In genomic region chr17:79833110-79833450, GRCh38 we compare ENCODE assay signal across 12 cellular contexts. TPM values are rescaled to one million over a fixed set of nuclear protein-coding genes. Genes with fewer than 3 reads are reported as not detected.
DNase-seq lines count a peak whose midpoint lies in the region; ATAC-seq and TF ChIP-seq lines count a peak whose summit lies in the region.
"Had no signal": no experiment of that assay in that cellular context is flagged by ENCODE, and none has a peak within 500 bp of the region (broad histone marks: within the 10 kb centered on the region; RNA-seq: fewer than 3 reads in every experiment).

No MANE protein-coding gene starts in this region.

- no peak overlapping the region for H3K4ac ChIP-seq in mesenchymal stem cell (ENCODE audit: low read depth in 1 of 2, low read length in 2 of 2)

- WGBS in mesenchymal stem cell, result no CpG with 5 or more reads among the region's 7 CpGs

- H3K79me1 ChIP-seq in mesenchymal stem cell (replicated peaks; ENCODE audit: low read length, poor library complexity, severe bottlenecking), result peaks cover 40% of the 10 kb centered on the region

- H3K27ac Mint-ChIP-seq in activated T-helper 17 cell treated with anti-CD3 and anti-CD28 coated beads, Interleukin-2, amount 50 U/mL, for 72 hours, result peak overlapping the region; percentile 37
- H3K27ac Mint-ChIP-seq: activated CD8-positive, alpha-beta memory T cell treated with anti-CD3 and anti-CD28 coated beads, Interleukin-2, amount 10 ng/mL, durations not matched to agents 7 days and 5 days had no signal

- no peaks in the 10 kb centered on the region for H3K9me3 Mint-ChIP-seq in activated T-helper 17 cell treated with anti-CD3 and anti-CD28 coated beads, Interleukin-2, amount 50 U/mL, for 72 hours

- no peak for DNase-seq in right atrium auricular region (ENCODE audit: low spot score)
- no peak for DNase-seq in left ventricle myocardium superior
- DNase-seq in mesenchymal stem cell, result no peak
- DNase-seq in upper lobe of right lung, result no peak
- no peak for DNase-seq in HEK293T (ENCODE audit: extremely low spot score)
- DNase-seq: activated CD8-positive, alpha-beta memory T cell treated with anti-CD3 and anti-CD28 coated beads, Interleukin-2, amount 10 ng/mL, durations not matched to agents 7 days and 5 days; amygdala; effector CD4-positive, alpha-beta T cell had no signal

- intact Hi-C loops in left ventricle myocardium superior (cut with micrococcal nuclease), result no loop called here
- intact Hi-C loops in upper lobe of right lung (cut with DNase I), result no loop called here

- no peak overlapping the region for H3K9ac ChIP-seq in mesenchymal stem cell (ENCODE audit: low read length)

- H3K27ac ChIP-seq in right atrium auricular region, result peak overlapping the region in 1 of 2 donors; percentile 90
- no peak overlapping the region for H3K27ac ChIP-seq in mesenchymal stem cell (ENCODE audit: low read length, poor library complexity, severe bottlenecking)
- H3K27ac ChIP-seq in upper lobe of right lung, result no peak overlapping the region
- H3K27ac ChIP-seq: ovary had no signal

- POLR2A ChIA-PET in HEK293T (lab: Yijun Ruan, JAX), result interaction anchor here (1.1 to 2.1 kb wide), 3 partner anchors 12 to 161 kb away, joined by 4 to 6 read pairs (median 5); no protein-coding TSS in a partner anchor

- H3K4me3 Mint-ChIP-seq in activated T-helper 17 cell treated with anti-CD3 and anti-CD28 coated beads, Interleukin-2, amount 50 U/mL, for 72 hours, result no peak overlapping the region
- H3K4me3 Mint-ChIP-seq: activated CD8-positive, alpha-beta memory T cell treated with anti-CD3 and anti-CD28 coated beads, Interleukin-2, amount 10 ng/mL, durations not matched to agents 7 days and 5 days had no signal

- H3K4me3 ChIP-seq in right atrium auricular region, result peak overlapping the region; percentile 29 to 41
- H3K4me3 ChIP-seq in mesenchymal stem cell (ENCODE audit: insufficient read depth in 1 of 2, low read depth in 1 of 2, low read length in 2 of 2), result no peak overlapping the region
- peak overlapping the region; percentile 32 for H3K4me3 ChIP-seq in upper lobe of right lung
- H3K4me3 ChIP-seq: ovary had no signal

- H3K9me3 ChIP-seq in right atrium auricular region (no peaks in the 10 kb centered on the region), mesenchymal stem cell (ENCODE audit: control insufficient read depth, low read length) (no peaks in the 10 kb centered on the region), upper lobe of right lung (no peaks in the 10 kb centered on the region)
- H3K9me3 ChIP-seq: ovary had no signal

- peak overlapping the region; percentile 72 for H3K4me2 ChIP-seq in mesenchymal stem cell (ENCODE audit: low read length, poor library complexity, severe bottlenecking)

- H3K4me1 ChIP-seq in right atrium auricular region (peaks cover 3 to 75% of the 10 kb centered on the region in 2 donors), mesenchymal stem cell (ENCODE audit: control insufficient read depth, insufficient read depth, low read depth, low read length) (peaks cover 55% of the 10 kb centered on the region), upper lobe of right lung (peaks cover 44% of the 10 kb centered on the region)

- no peak overlapping the region for H2BK12ac ChIP-seq in mesenchymal stem cell (ENCODE audit: low read length in 2 of 2)

- H3K27me3 Mint-ChIP-seq in activated T-helper 17 cell treated with anti-CD3 and anti-CD28 coated beads, Interleukin-2, amount 50 U/mL, for 72 hours, result no peaks in the 10 kb centered on the region

- no peak overlapping the region for H2AFZ ChIP-seq in mesenchymal stem cell (ENCODE audit: low read depth, low read length)

- peaks cover 7% of the 10 kb centered on the region for H3K4me1 Mint-ChIP-seq in activated T-helper 17 cell treated with anti-CD3 and anti-CD28 coated beads, Interleukin-2, amount 50 U/mL, for 72 hours

- peak overlapping the region; percentile 95 for H2BK15ac ChIP-seq in mesenchymal stem cell (ENCODE audit: low read depth, poor library complexity, severe bottlenecking)

- H2AK5ac ChIP-seq in mesenchymal stem cell (ENCODE audit: low read length, severe bottlenecking), result no peak overlapping the region

- H3K27me3 ChIP-seq in right atrium auricular region, result no peaks in the 10 kb centered on the region
- H3K27me3 ChIP-seq in mesenchymal stem cell (ENCODE audit: control insufficient read depth in 1 of 2, insufficient read depth in 1 of 2, low read length in 2 of 2), result peaks cover 0 to 21% of the 10 kb centered on the region in 2 experiments
- H3K27me3 ChIP-seq in upper lobe of right lung, result no peaks in the 10 kb centered on the region
- H3K27me3 ChIP-seq: ovary had no signal

- peaks cover 18% of the 10 kb centered on the region for H3K36me3 Mint-ChIP-seq in activated T-helper 17 cell treated with anti-CD3 and anti-CD28 coated beads, Interleukin-2, amount 50 U/mL, for 72 hours (ENCODE audit: low read depth)

- H4K91ac ChIP-seq in mesenchymal stem cell (ENCODE audit: low read length), result no peak overlapping the region

- no peak overlapping the region for H2BK5ac ChIP-seq in mesenchymal stem cell (ENCODE audit: low read depth, low read length, poor library complexity, severe bottlenecking)

- H2BK120ac ChIP-seq in mesenchymal stem cell (ENCODE audit: low read depth, low read length), result no peak overlapping the region

- H4K8ac ChIP-seq in mesenchymal stem cell (ENCODE audit: low read length), result no peak overlapping the region

- no peak overlapping the region for H3K18ac ChIP-seq in mesenchymal stem cell (ENCODE audit: low read depth in 1 of 2, low read length in 2 of 2)

- no peak for TF ChIP-seq CTCF in right atrium auricular region (IDR thresholded peaks at IDR 0.05)
- no peak for TF ChIP-seq CTCF in upper lobe of right lung (IDR thresholded peaks at IDR 0.05)

- H3K14ac ChIP-seq in mesenchymal stem cell (ENCODE audit: low read length in 2 of 2), result no peak overlapping the region

- CTCF ChIA-PET in HEK293T (lab: Yijun Ruan, JAX), result interaction anchor here (0.6 to 0.7 kb wide), 2 partner anchors 111 to 138 kb away, joined by 3 read pairs; no protein-coding TSS in a partner anchor

- ATAC-seq in left ventricle myocardium superior (no peak), upper lobe of right lung (no peak), GM21825 (IDR thresholded peaks at IDR 0.05; ENCODE audit: unreplicated experiment) (no peak), GM18498 (IDR thresholded peaks at IDR 0.05; ENCODE audit: unreplicated experiment) (no peak)
- ATAC-seq in activated T-helper 17 cell treated with anti-CD3 and anti-CD28 coated beads, Interleukin-2, amount 50 U/mL, for 72 hours (replicated peaks), result no peak
- ATAC-seq: activated CD8-positive, alpha-beta memory T cell treated with anti-CD3 and anti-CD28 coated beads, Interleukin-2, amount 10 ng/mL, durations not matched to agents 7 days and 5 days had no signal

- H3K23ac ChIP-seq in mesenchymal stem cell (ENCODE audit: low read length in 2 of 2), result no peak overlapping the region

- H3K36me3 ChIP-seq in right atrium auricular region (peaks cover 20% of the 10 kb centered on the region), mesenchymal stem cell (ENCODE audit: control insufficient read depth in 1 of 2, insufficient read depth in 2 of 2, low read depth in 1 of 2, low read length in 2 of 2) (peaks cover 16 to 38% of the 10 kb centered on the region in 2 experiments), upper lobe of right lung (peaks cover 22% of the 10 kb centered on the region)
- H3K36me3 ChIP-seq: ovary had no signal

TF ChIP-seq in HEK293T, 16 proteins besides CTCF, POLR2A, EP300 and RAD21:
- TF ChIP-seq L3MBTL2 (conservative IDR thresholded peaks at IDR 0.05), result no peak
- TF ChIP-seq FOXM1 (IDR thresholded peaks at IDR 0.05; ENCODE audit: borderline replicate concordance), result no peak
- TF ChIP-seq, protein P1, sequence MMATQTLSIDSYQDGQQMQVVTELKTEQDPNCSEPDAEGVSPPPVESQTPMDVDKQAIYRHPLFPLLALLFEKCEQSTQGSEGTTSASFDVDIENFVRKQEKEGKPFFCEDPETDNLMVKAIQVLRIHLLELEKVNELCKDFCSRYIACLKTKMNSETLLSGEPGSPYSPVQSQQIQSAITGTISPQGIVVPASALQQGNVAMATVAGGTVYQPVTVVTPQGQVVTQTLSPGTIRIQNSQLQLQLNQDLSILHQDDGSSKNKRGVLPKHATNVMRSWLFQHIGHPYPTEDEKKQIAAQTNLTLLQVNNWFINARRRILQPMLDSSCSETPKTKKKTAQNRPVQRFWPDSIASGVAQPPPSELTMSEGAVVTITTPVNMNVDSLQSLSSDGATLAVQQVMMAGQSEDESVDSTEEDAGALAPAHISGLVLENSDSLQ (IDR thresholded peaks at IDR 0.05), result no peak
- no peak for TF ChIP-seq ZNF384 (IDR thresholded peaks at IDR 0.05)

RNA-seq across cellular contexts. Expression of gene CBX4, which starts 6.2 kb away (rescaled TPM):
- total RNA-seq in right atrium auricular region (10 to 100 TPM; 22.8 to 24.3 TPM), left ventricle myocardium superior (27.4 TPM), upper lobe of right lung (20.2 TPM)
- 1 to 10 TPM; 8.7 to 9.1 TPM for total RNA-seq in activated T-helper 17 cell treated with anti-CD3 and anti-CD28 coated beads, Interleukin-2, amount 50 U/mL, for 72 hours
- polyA plus RNA-seq in mesenchymal stem cell (2013, experiment 1 of 2), result 21.6 TPM
- 21.8 TPM for polyA plus RNA-seq in mesenchymal stem cell (2013, experiment 2 of 2)

RNA-seq across cellular contexts. Expression of gene CBX8, which starts 36.2 kb away (rescaled TPM):
- 1 to 10 TPM; 2.7 to 3.0 TPM for total RNA-seq in right atrium auricular region
- total RNA-seq in left ventricle myocardium superior, result 8.2 TPM
- total RNA-seq in activated T-helper 17 cell treated with anti-CD3 and anti-CD28 coated beads, Interleukin-2, amount 50 U/mL, for 72 hours, result 1 to 10 TPM; 1.6 to 5.5 TPM
- 2.9 TPM for polyA plus RNA-seq in mesenchymal stem cell (2013, experiment 1 of 2)
- 2.8 TPM for polyA plus RNA-seq in mesenchymal stem cell (2013, experiment 2 of 2)
- 4.9 TPM for total RNA-seq in upper lobe of right lung

RNA-seq across cellular contexts. Expression of gene CBX2, which starts 55.1 kb away (rescaled TPM):
- total RNA-seq in right atrium auricular region, result 1 to 10 TPM; 1.0 to 1.7 TPM
- 2.9 TPM for total RNA-seq in left ventricle myocardium superior
- total RNA-seq in activated T-helper 17 cell treated with anti-CD3 and anti-CD28 coated beads, Interleukin-2, amount 50 U/mL, for 72 hours, result 1 to 10 TPM in 1 of 2 donors, under 1 TPM in 1; 0.50 to 1.6 TPM
- 2.2 TPM for polyA plus RNA-seq in mesenchymal stem cell (2013, experiment 1 of 2)
- 1.9 TPM for polyA plus RNA-seq in mesenchymal stem cell (2013, experiment 2 of 2)
- 3.4 TPM for total RNA-seq in upper lobe of right lung

Comparison
In these comparisons a context has a peak if more than half of its experiments do, and no peak if none do; other contexts are left out.
1. H3K4me3 ChIP-seq: peak in right atrium auricular region (2 of 2) and upper lobe of right lung (single experiment); none in mesenchymal stem cell (0 of 2).